9 cellular contexts compared by ENCODE assay signal in genomic region chr11:3837793-3838192, GRCh38. TPM values are rescaled to one million over a fixed set of nuclear protein-coding genes. Genes with fewer than 3 reads are reported as not detected.
DNase-seq lines count a peak whose midpoint lies in the region; ATAC-seq and TF ChIP-seq lines count a peak whose summit lies in the region.
"Had no signal": no experiment of that assay in that cellular context is flagged by ENCODE, and none has a peak within 500 bp of the region (broad histone marks: within the 10 kb centered on the region; RNA-seq: fewer than 3 reads in every experiment).

No MANE protein-coding gene starts in this region.

- H3K9me3 ChIP-seq in mammary epithelial cell (replicated peaks; ENCODE audit: insufficient read depth, low read length) (no peaks in the 10 kb centered on the region), muscle layer of duodenum (ENCODE audit: control insufficient read depth in 1 of 2, low read length in 2 of 2) (no peaks in the 10 kb centered on the region), gastroesophageal sphincter (no peaks in the 10 kb centered on the region)

- peak overlapping the region; percentile 0 for H3K4me2 ChIP-seq in mammary epithelial cell (ENCODE audit: insufficient read depth, low read depth, low read length)
- H3K4me2 ChIP-seq: PC-9 had no signal

- no peak overlapping the region for H2AFZ ChIP-seq in mammary epithelial cell (ENCODE audit: low read depth, low read length)
- H2AFZ ChIP-seq: PC-9 had no signal

- intact Hi-C loops in CD14-positive monocyte (cut with micrococcal nuclease) (loop anchor here in 1 of 2 donors (2.0 to 5.0 kb wide), 2 partner anchors 17 to 40 kb away; partner anchors contain the start of genes NUP98 and STIM1), mammary epithelial cell (cut with micrococcal nuclease) (no loop called here)

- ATAC-seq in gastroesophageal sphincter (no peak), HG02610 (IDR thresholded peaks at IDR 0.05; ENCODE audit: unreplicated experiment) (no peak), GM19452 (IDR thresholded peaks at IDR 0.05; ENCODE audit: unreplicated experiment) (no peak), HG03460 (IDR thresholded peaks at IDR 0.05; ENCODE audit: unreplicated experiment) (no peak)

- H3K27me3 ChIP-seq in mammary epithelial cell (ENCODE audit: insufficient read depth, low read length) (no peaks in the 10 kb centered on the region), muscle layer of duodenum (ENCODE audit: low read depth, low read length) (no peaks in the 10 kb centered on the region), gastroesophageal sphincter (no peaks in the 10 kb centered on the region)

- in situ Hi-C loops in mammary epithelial cell (cut with MboI; ENCODE audit: low sequenced_read_pairs in 2 of 2), result no loop called here

- H3K4me3 ChIP-seq in mammary epithelial cell (replicated peaks in 1 of 3; ENCODE audit: insufficient read depth in 1 of 3, low read depth in 2 of 3, low read length in 3 of 3) (no peak overlapping the region), muscle layer of duodenum (ENCODE audit: low read depth in 1 of 2, low read length in 2 of 2) (peak overlapping the region; percentile 49 to 88), gastroesophageal sphincter (no peak overlapping the region)
- H3K4me3 ChIP-seq: PC-9 had no signal

- H3K27ac Mint-ChIP-seq in CD14-positive monocyte, result peak overlapping the region; percentile 92 to 98 (median 96)

- WGBS in mammary epithelial cell (ENCODE audit: low coverage, missing lambda C conversion rate), result 93% methylated on average over 1 of the region's 1 CpG
- 82% methylated on average over 1 of the region's 1 CpG; no CpG with 5 or more reads in 1 of the 2 donors for WGBS in gastroesophageal sphincter (ENCODE audit: low coverage in 1 of 2), 2 donors

- no peak overlapping the region for H3K9ac ChIP-seq in mammary epithelial cell (ENCODE audit: insufficient read depth, low read length)

- H3K27ac ChIP-seq in mammary epithelial cell (ENCODE audit: insufficient read depth, low read depth, low read length) (no peak overlapping the region), muscle layer of duodenum (ENCODE audit: low read length) (peak overlapping the region; percentile 75), gastroesophageal sphincter (peak overlapping the region in 2 of 4 donors; percentile 25 to 97)
- H3K27ac ChIP-seq: PC-9 had no signal

- TF ChIP-seq EP300 in gastroesophageal sphincter (IDR thresholded peaks at IDR 0.05), result no peak

- H4K20me1 ChIP-seq in mammary epithelial cell (ENCODE audit: insufficient read depth, low read length), result no peaks in the 10 kb centered on the region

- H3K36me3 ChIP-seq in mammary epithelial cell (ENCODE audit: insufficient read depth, low read length), result peaks cover 6% of the 10 kb centered on the region
- no peaks in the 10 kb centered on the region for H3K36me3 ChIP-seq in muscle layer of duodenum (ENCODE audit: control insufficient read depth in 1 of 2, insufficient read depth in 2 of 2, low read length in 2 of 2)
- peaks cover 0 to 6% of the 10 kb centered on the region in 2 donors for H3K36me3 ChIP-seq in gastroesophageal sphincter

- no TSS peak for BruUV-seq in mammary epithelial cell (replicated peaks; lab: Mats Ljungman, UMichigan)

- TF ChIP-seq CTCF in CD14-positive monocyte (IDR thresholded peaks at IDR 0.05), result no peak
- TF ChIP-seq CTCF in mammary epithelial cell (conservative IDR thresholded peaks at IDR 0.05 in 1 of 2, IDR thresholded peaks at IDR 0.05 in 1 of 2; ENCODE audit: extremely low read depth in 1 of 2, insufficient read depth in 1 of 2, low read depth in 1 of 2, low read length in 2 of 2), result no peak
- TF ChIP-seq CTCF in gastroesophageal sphincter (IDR thresholded peaks at IDR 0.05), result no peak

- dilution Hi-C loops in mammary epithelial cell (cut with HindIII; ENCODE audit: low sequenced_read_pairs), result loop anchor here (10.0 kb wide), 1 partner anchor 73 kb away; no protein-coding TSS in a partner anchor

- no peaks in the 10 kb centered on the region for H3K27me3 Mint-ChIP-seq in CD14-positive monocyte (ENCODE audit: low read depth in 3 of 3)

- H3K4me1 ChIP-seq in mammary epithelial cell (ENCODE audit: insufficient read depth, low read length) (peaks cover 43% of the 10 kb centered on the region), muscle layer of duodenum (ENCODE audit: control insufficient read depth in 1 of 2, insufficient read depth in 2 of 2, low read length in 2 of 2) (peaks cover 22 to 35% of the 10 kb centered on the region in 2 donors), gastroesophageal sphincter (peaks cover 0 to 82% (median 30%) of the 10 kb centered on the region in 3 donors)

- peak overlapping the region; percentile 96 to 98 for H3K4me3 Mint-ChIP-seq in CD14-positive monocyte

- peaks cover 80% of the 10 kb centered on the region for H3K79me2 ChIP-seq in mammary epithelial cell (ENCODE audit: insufficient read depth, low read length)

- peaks cover 0 to 2% (median 0%) of the 10 kb centered on the region in 7 donors for H3K9me3 Mint-ChIP-seq in CD14-positive monocyte

- peaks cover 76% of the 10 kb centered on the region for H3K4me1 Mint-ChIP-seq in CD14-positive monocyte

- H3K36me3 Mint-ChIP-seq in CD14-positive monocyte, result peaks cover 34 to 42% of the 10 kb centered on the region in 2 donors

- DNase-seq in CD14-positive monocyte (ENCODE audit: low spot score), result peak; percentile 89
- DNase-seq in KG1 (lab: John Stamatoyannopoulos, UW), result peak; percentile 78
- DNase-seq in mammary epithelial cell, result no peak
- DNase-seq: PC-9 had no signal

- CTCF ChIA-PET in mammary epithelial cell (lab: Charles Lee; ENCODE audit: low non-redundant PET), result no interaction called here

- TF ChIP-seq POLR2A in gastroesophageal sphincter (IDR thresholded peaks at IDR 0.05), result no peak

RNA-seq across cellular contexts. Expression of gene RHOG, which starts 3.0 kb away (rescaled TPM):
- polyA plus RNA-seq in CD14-positive monocyte (100 to 1,000 TPM; 315 to 458 TPM), mammary epithelial cell (92.3 TPM)
- total RNA-seq in mammary epithelial cell (10 to 100 TPM; 11.5 to 61.4 TPM), gastroesophageal sphincter (10 to 100 TPM; 31.9 to 67.4 (median 52.2) TPM)
- 107 TPM for polyA minus RNA-seq in mammary epithelial cell

RNA-seq across cellular contexts. Expression of gene STIM1, which starts 17.7 kb away (rescaled TPM):
- polyA plus RNA-seq in CD14-positive monocyte (10 to 100 TPM; 14.0 to 21.0 TPM), mammary epithelial cell (45.2 TPM)
- total RNA-seq in mammary epithelial cell (10 to 100 TPM; 57.0 to 74.0 TPM), gastroesophageal sphincter (100 to 1,000 TPM in 1 of 4 donors, 10 to 100 TPM in 3; 42.4 to 114 (median 72.8) TPM)
- 74.4 TPM for polyA minus RNA-seq in mammary epithelial cell

RNA-seq across cellular contexts. Expression of gene PGAP2, which starts 29.4 kb away (rescaled TPM):
- polyA plus RNA-seq in CD14-positive monocyte (1 to 10 TPM; 5.8 to 6.8 TPM), mammary epithelial cell (45.2 TPM)
- total RNA-seq in mammary epithelial cell (10 to 100 TPM; 20.3 to 36.4 TPM), gastroesophageal sphincter (10 to 100 TPM in 1 of 4 donors, 1 to 10 TPM in 3; 4.2 to 12.0 (median 5.1) TPM)
- 74.2 TPM for polyA minus RNA-seq in mammary epithelial cell

RNA-seq across cellular contexts. Expression of gene NUP98, which starts 40.4 kb away (rescaled TPM):
- 10 to 100 TPM; 19.6 to 28.5 TPM for polyA plus RNA-seq in CD14-positive monocyte
- 100 to 1,000 TPM in 1 of 2 donors, 10 to 100 TPM in 1; 73.6 to 108 TPM for total RNA-seq in mammary epithelial cell
- polyA plus RNA-seq in mammary epithelial cell, result 105 TPM
- 493 TPM for polyA minus RNA-seq in mammary epithelial cell
- 100 to 1,000 TPM in 2 of 4 donors, 10 to 100 TPM in 2; 72.1 to 141 (median 103) TPM for total RNA-seq in gastroesophageal sphincter

Comparison
In these comparisons a context has a peak if more than half of its experiments do, and no peak if none do; other contexts are left out.
1. H3K4me3 ChIP-seq: peak in muscle layer of duodenum (2 of 2); none in mammary epithelial cell (0 of 3) and gastroesophageal sphincter (0 of 2).